25 cellular contexts compared by ENCODE assay signal in the genomic region with DNA sequence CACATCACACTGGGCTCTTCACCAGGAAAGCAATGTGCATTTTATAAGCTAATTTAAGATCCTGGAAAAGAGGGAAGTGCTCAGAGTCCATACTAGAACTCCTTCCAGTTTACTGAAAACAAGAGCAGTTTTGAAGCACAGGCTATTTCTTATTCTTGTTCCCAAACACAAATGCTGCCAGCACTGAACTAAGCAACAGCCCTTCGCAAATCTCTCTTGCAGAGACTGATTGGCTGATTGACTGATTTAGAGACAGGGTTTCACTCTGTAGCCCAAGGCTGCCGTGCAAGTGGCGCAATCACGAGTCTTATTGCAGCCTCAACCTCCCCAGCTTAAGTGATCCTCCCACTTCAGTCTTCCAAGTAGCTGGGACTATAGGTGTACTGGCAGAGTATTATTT. TPM values are rescaled to one million over a fixed set of nuclear protein-coding genes. Genes with fewer than 3 reads are reported as not detected.
"Had no signal": no experiment of that assay in that cellular context is flagged by ENCODE, and none has a peak within 500 bp of the region (broad histone marks: within the 10 kb centered on the region; RNA-seq: fewer than 3 reads in every experiment).

No MANE protein-coding gene starts in this region.

- H3K27ac ChIP-seq: adrenal gland, neutrophil, pancreas, sigmoid colon, thoracic aorta had no signal

- H3K9me3 ChIP-seq: adrenal gland, neutrophil, pancreas, sigmoid colon, thoracic aorta had no signal

- H3K4me3 Mint-ChIP-seq: activated CD4-positive, alpha-beta T cell treated with anti-CD3 and anti-CD28 coated beads, Interleukin-2, amount 10 ng/mL, durations not matched to agents 7 days and 5 days; activated naive CD8-positive, alpha-beta T cell; naive thymus-derived CD8-positive, alpha-beta T cell; stimulated activated naive B cell treated with anti-CD40 and anti-IgM and Interleukin-4, amounts not matched to agents 10 μg/mL and 1 μg/mL and 100 μg/mL, for 72 hours; type B pancreatic cell had no signal

- H3K9me3 Mint-ChIP-seq: activated CD4-positive, alpha-beta T cell treated with anti-CD3 and anti-CD28 coated beads, Interleukin-2, amount 10 ng/mL, durations not matched to agents 7 days and 5 days had no signal

- H3K27me3 Mint-ChIP-seq: activated CD4-positive, alpha-beta T cell treated with anti-CD3 and anti-CD28 coated beads, Interleukin-2, amount 10 ng/mL, durations not matched to agents 7 days and 5 days; activated naive CD8-positive, alpha-beta T cell; stimulated activated naive B cell treated with anti-CD40 and anti-IgM and Interleukin-4, amounts not matched to agents 10 μg/mL and 1 μg/mL and 100 μg/mL, for 72 hours; type B pancreatic cell had no signal

- H3K4me1 ChIP-seq: adrenal gland, pancreas, sigmoid colon had no signal

- H3K4me3 ChIP-seq: adrenal gland, lung, pancreas, sigmoid colon, smooth muscle cell, thoracic aorta had no signal

- H3K27me3 ChIP-seq: adrenal gland, neutrophil, pancreas, sigmoid colon had no signal

- DNase-seq: activated CD4-positive, alpha-beta T cell treated with anti-CD3 and anti-CD28 coated beads, Interleukin-2, amount 10 ng/mL, durations not matched to agents 7 days and 5 days; activated T-cell treated with anti-CD3 and anti-CD28 coated beads, Interleukin-2, amount 50 U/mL, for 1 hour; adrenal gland; cerebellar nuclear complex; effector memory CD4-positive, alpha-beta T cell; foreskin melanocyte; naive thymus-derived CD8-positive, alpha-beta T cell; pancreas; Right ventricle myocardium superior; sigmoid colon; stimulated activated CD4-positive, alpha-beta T cell treated with anti-CD3 and anti-CD28 coated beads, Interleukin-2, amount 100 ng/mL, for 48 hours; stimulated activated CD8-positive, alpha-beta memory T cell treated with anti-CD3 and anti-CD28 coated beads, Interleukin-4, amount 100 ng/mL, for 48 hours; stimulated activated naive B cell treated with anti-CD40 and anti-IgM and Interleukin-4, amounts not matched to agents 10 μg/mL and 1 μg/mL and 100 μg/mL, for 72 hours; T1000 had no signal

- H3K36me3 ChIP-seq: adrenal gland, neutrophil, pancreas, thoracic aorta had no signal

- H3K27ac Mint-ChIP-seq: activated CD4-positive, alpha-beta T cell treated with anti-CD3 and anti-CD28 coated beads, Interleukin-2, amount 10 ng/mL, durations not matched to agents 7 days and 5 days; activated naive CD8-positive, alpha-beta T cell; naive thymus-derived CD8-positive, alpha-beta T cell; stimulated activated naive B cell treated with anti-CD40 and anti-IgM and Interleukin-4, amounts not matched to agents 10 μg/mL and 1 μg/mL and 100 μg/mL, for 72 hours; type B pancreatic cell had no signal

- H3K4me1 Mint-ChIP-seq: stimulated activated naive B cell treated with anti-CD40 and anti-IgM and Interleukin-4, amounts not matched to agents 10 μg/mL and 1 μg/mL and 100 μg/mL, for 72 hours had no signal

RNA-seq across cellular contexts. Expression of gene BCL2L14, which starts 44.8 kb away (rescaled TPM):
- total RNA-seq: adrenal gland; bronchial epithelial cell; endothelial cell of umbilical vein; left lobe of liver; naive thymus-derived CD8-positive, alpha-beta T cell; Right ventricle myocardium superior; sigmoid colon; SK-MEL-5; smooth muscle cell had no signal
- polyA plus RNA-seq: adrenal gland, endothelial cell of umbilical vein, keratinocyte, smooth muscle cell had no signal
